Comparison of ENCODE assay signal across 24 cellular contexts in the genomic region with DNA sequence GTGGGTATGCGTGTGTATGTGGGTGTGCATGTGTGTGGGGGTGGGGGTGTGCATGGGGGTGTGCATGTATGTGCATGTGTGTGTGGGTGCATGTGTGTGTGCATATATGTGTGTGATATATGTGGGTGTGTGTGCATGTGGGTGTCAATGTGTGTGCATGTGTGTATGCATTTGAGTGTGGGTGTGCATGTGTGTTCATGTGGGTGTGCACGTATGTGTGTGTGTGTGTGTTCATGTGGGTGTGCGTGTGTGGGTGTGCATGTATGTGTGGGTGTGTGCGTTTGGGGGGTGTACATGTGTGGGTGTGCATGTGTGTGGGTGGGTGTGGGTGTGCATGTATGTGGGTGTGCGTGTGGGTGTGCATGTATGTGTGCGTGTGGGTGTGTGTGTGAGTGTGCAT. TPM values are rescaled to one million over a fixed set of nuclear protein-coding genes. Genes with fewer than 3 reads are reported as not detected.
"Had no signal": no experiment of that assay in that cellular context is flagged by ENCODE, and none has a peak within 500 bp of the region (broad histone marks: within the 10 kb centered on the region; RNA-seq: fewer than 3 reads in every experiment).

No MANE protein-coding gene starts in this region.

- DNase-seq: activated CD4-positive, alpha-beta T cell treated with anti-CD3 and anti-CD28 coated beads for 1 hour; activated T-cell treated with anti-CD3 and anti-CD28 coated beads, Interleukin-2, amount 50 U/mL, for 1 hour; amniotic stem cell; cerebellar nuclear complex; esophagus squamous epithelium; gastrocnemius medialis; hypothalamus; left ventricle myocardium superior; mammary epithelial cell; nucleus accumbens; small intestine; stimulated activated CD4-positive, alpha-beta T cell treated with anti-CD3 and anti-CD28 coated beads, Interleukin-15, amount 100 ng/mL, for 24 hours; stimulated activated naive CD4-positive, alpha-beta T cell; substantia nigra; thyroid gland; WERI-Rb-1 had no signal

- H3K27ac ChIP-seq: coronary artery, esophagus squamous epithelium, WERI-Rb-1 had no signal

- H3K4me3 ChIP-seq: coronary artery, esophagus squamous epithelium, gastrocnemius medialis, thyroid gland had no signal

- H3K27me3 ChIP-seq: esophagus squamous epithelium, gastrocnemius medialis, thyroid gland had no signal

- H3K9me3 ChIP-seq: esophagus squamous epithelium, gastrocnemius medialis, thyroid gland had no signal

- H3K27ac Mint-ChIP-seq: activated naive CD8-positive, alpha-beta T cell; activated T-helper 17 cell treated with anti-CD3 and anti-CD28 coated beads, Interleukin-2, amount 50 U/mL, for 72 hours; natural killer cell treated with Interleukin-12 subunit alpha and Interleukin-12 subunit beta and Interleukin-15 and Interleukin-18, amount 100 ng/mL, for 72 hours; T-helper 2 cell treated with Interferon-gamma antibody and Interleukin-4, amounts not matched to agents 5 μg/mL and 100 μg/mL, for 36 hours had no signal

- H3K36me3 Mint-ChIP-seq: natural killer cell treated with Interleukin-12 subunit alpha and Interleukin-12 subunit beta and Interleukin-15 and Interleukin-18, amount 100 ng/mL, for 72 hours had no signal

- ATAC-seq: gastrocnemius medialis, sciatic nerve had no signal

- H3K27me3 Mint-ChIP-seq: activated naive CD8-positive, alpha-beta T cell; activated T-helper 17 cell treated with anti-CD3 and anti-CD28 coated beads, Interleukin-2, amount 50 U/mL, for 72 hours had no signal

- FAIRE-seq: islet of Langerhans, small intestine, TTC549 had no signal

- H3K36me3 ChIP-seq: gastrocnemius medialis, thyroid gland had no signal

- H3K9me3 Mint-ChIP-seq: natural killer cell treated with Interleukin-12 subunit alpha and Interleukin-12 subunit beta and Interleukin-15 and Interleukin-18, amount 100 ng/mL, for 72 hours; T-helper 2 cell treated with Interferon-gamma antibody and Interleukin-4, amounts not matched to agents 5 μg/mL and 100 μg/mL, for 36 hours had no signal

- H3K4me3 Mint-ChIP-seq: activated naive CD8-positive, alpha-beta T cell; activated T-helper 17 cell treated with anti-CD3 and anti-CD28 coated beads, Interleukin-2, amount 50 U/mL, for 72 hours; natural killer cell treated with Interleukin-12 subunit alpha and Interleukin-12 subunit beta and Interleukin-15 and Interleukin-18, amount 100 ng/mL, for 72 hours; T-helper 2 cell treated with Interferon-gamma antibody and Interleukin-4, amounts not matched to agents 5 μg/mL and 100 μg/mL, for 36 hours had no signal

RNA-seq across cellular contexts. Expression of gene GTF2IRD1, which starts 42.6 kb away (rescaled TPM):
- total RNA-seq: natural killer cell treated with Interleukin-12 subunit alpha and Interleukin-12 subunit beta and Interleukin-15 and Interleukin-18, amount 100 ng/mL, for 72 hours had no signal
